Comparison of ENCODE assay signal across 8 cellular contexts in the genomic region with DNA sequence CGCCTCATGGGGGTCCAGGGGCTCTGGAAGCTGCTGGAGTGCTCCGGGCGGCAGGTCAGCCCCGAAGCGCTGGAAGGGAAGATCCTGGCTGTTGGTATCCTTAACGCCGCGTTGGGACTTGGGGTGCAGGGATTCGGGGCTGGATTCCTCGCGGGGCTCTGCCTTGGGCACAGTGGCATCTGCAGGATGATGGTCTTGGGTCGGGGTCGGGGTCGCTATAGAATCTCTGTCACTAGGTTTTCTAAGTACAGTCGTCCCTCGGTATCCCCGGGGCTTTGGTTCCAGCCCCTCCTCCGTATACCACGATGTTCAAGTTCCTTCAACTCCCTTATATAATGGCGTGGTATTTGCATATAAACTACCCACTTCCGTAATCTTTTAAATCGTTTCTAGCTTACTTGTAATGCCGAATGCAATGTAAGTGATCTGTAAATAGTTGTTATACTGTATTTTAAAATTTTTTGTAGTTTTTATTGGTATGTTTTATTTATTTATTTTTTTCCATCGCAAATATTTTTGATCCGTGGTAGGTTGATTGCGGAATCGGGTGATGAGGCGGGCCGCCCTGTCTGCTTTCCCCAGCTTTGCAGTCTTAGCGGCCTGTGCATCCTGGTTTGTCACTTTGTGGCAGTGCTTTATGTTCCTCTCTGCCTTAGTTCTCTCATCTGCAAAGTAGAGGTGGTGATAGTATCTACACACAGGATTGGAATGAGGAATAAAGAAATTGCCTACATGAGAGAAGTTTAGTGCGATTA. TPM values are rescaled to one million over a fixed set of nuclear protein-coding genes. Genes with fewer than 3 reads are reported as not detected.
DNase-seq lines count a peak whose midpoint lies in the region; ATAC-seq and TF ChIP-seq lines count a peak whose summit lies in the region.

No MANE protein-coding gene starts in this region.

- H3K36me3 ChIP-seq in BJ (ENCODE audit: control insufficient read depth, insufficient read depth, low read length) (no peaks in the 10 kb centered on the region; the same call in 1 of the 2 replicates), tibial nerve (no peaks in the 10 kb centered on the region)

- H3K4me1 ChIP-seq in tibial nerve = peaks cover 3 to 48% (median 16%) of the 10 kb centered on the region in 4 donors

- 0 to 1% methylated on average over 26 to 29 of the region's 31 CpGs for WGBS in tibial nerve, 2 donors

- H3K36me3 Mint-ChIP-seq in activated T-cell treated with anti-CD3 and anti-CD28 coated beads, Interleukin-2, amount 50 U/mL, for 24 hours (ENCODE audit: low read depth) = peaks cover 46% of the 10 kb centered on the region
- no peaks in the 10 kb centered on the region for H3K36me3 Mint-ChIP-seq in natural killer cell

- H3K4me1 Mint-ChIP-seq in activated T-cell treated with anti-CD3 and anti-CD28 coated beads, Interleukin-2, amount 50 U/mL, for 24 hours (ENCODE audit: low read depth) = peaks cover 40% of the 10 kb centered on the region
- peaks cover 43% of the 10 kb centered on the region in 2 donors for H3K4me1 Mint-ChIP-seq in natural killer cell

- TF ChIP-seq POLR2A in tibial nerve (IDR thresholded peaks at IDR 0.05) = no peak

- no peaks in the 10 kb centered on the region for H3K9me3 ChIP-seq in tibial nerve

- peak overlapping the region; percentile 90 for H3K4me3 Mint-ChIP-seq in activated T-cell treated with anti-CD3 and anti-CD28 coated beads, Interleukin-2, amount 50 U/mL, for 24 hours
- peak overlapping the region; percentile 99 for H3K4me3 Mint-ChIP-seq in natural killer cell

- DNase-seq in BJ (ENCODE audit: low read depth) = no peak
- DNase-seq in NOMO-1 treated with DMSO at 0.1 percent for 48 hours (lab: John Stamatoyannopoulos, UW; ENCODE audit: unreplicated experiment) = peak; percentile 83
- peak; percentile 66 for DNase-seq in activated T-cell treated with anti-CD3 and anti-CD28 coated beads, Interleukin-2, amount 50 U/mL, for 24 hours
- peak; percentile 32 for DNase-seq in fibroblast of gingiva (ENCODE audit: low read depth)
- peak; percentile 42 for DNase-seq in natural killer cell
- DNase-seq in tibial nerve (ENCODE audit: low spot score in 2 of 2) = no peak

- H3K27ac ChIP-seq in tibial nerve = peak overlapping the region; percentile 85 to 99 (median 96)

- no peak for TF ChIP-seq CTCF in BJ (IDR thresholded peaks at IDR 0.05; ENCODE audit: insufficient read depth, low read depth, low read length)
- no peak for TF ChIP-seq CTCF in natural killer cell (IDR thresholded peaks at IDR 0.05)
- TF ChIP-seq CTCF in tibial nerve (IDR thresholded peaks at IDR 0.05) = no peak

- intact Hi-C loops in natural killer cell (cut with micrococcal nuclease) = loop anchor here (1.0 to 2.0 kb wide), 3 partner anchors 46 to 266 kb away; no protein-coding TSS in a partner anchor

- H3K27ac Mint-ChIP-seq in activated T-cell treated with anti-CD3 and anti-CD28 coated beads, Interleukin-2, amount 50 U/mL, for 24 hours = peak overlapping the region; percentile 96
- peak overlapping the region; percentile 96 to 98 for H3K27ac Mint-ChIP-seq in natural killer cell

- ATAC-seq in GM19025 (IDR thresholded peaks at IDR 0.05; ENCODE audit: low read depth, unreplicated experiment) (peak; percentile 15), HG03175 (IDR thresholded peaks at IDR 0.05; ENCODE audit: unreplicated experiment) (peak; percentile 46), natural killer cell (peak; percentile 28 to 43 (median 32))

- CTCF ChIA-PET in BJ (lab: Yijun Ruan, JAX) = interaction anchor here (0.8 to 4.9 kb wide), 13 partner anchors 14 to 266 kb away, joined by 3 to 42 read pairs (median 4); no protein-coding TSS in a partner anchor

- H3K27me3 Mint-ChIP-seq in activated T-cell treated with anti-CD3 and anti-CD28 coated beads, Interleukin-2, amount 50 U/mL, for 24 hours = no peaks in the 10 kb centered on the region
- H3K27me3 Mint-ChIP-seq in natural killer cell (ENCODE audit: low read depth in 2 of 2) = no peaks in the 10 kb centered on the region

- POLR2A ChIA-PET in BJ (lab: Charles Lee) = no interaction called here

- H3K27me3 ChIP-seq in BJ (ENCODE audit: control insufficient read depth, insufficient read depth, low read length) (no peaks in the 10 kb centered on the region), tibial nerve (no peaks in the 10 kb centered on the region)

- no peaks in the 10 kb centered on the region for H3K9me3 Mint-ChIP-seq in activated T-cell treated with anti-CD3 and anti-CD28 coated beads, Interleukin-2, amount 50 U/mL, for 24 hours
- no peaks in the 10 kb centered on the region for H3K9me3 Mint-ChIP-seq in natural killer cell

- H3K4me3 ChIP-seq in BJ (ENCODE audit: low read depth, low read length) (peak overlapping the region; percentile 98), tibial nerve (peak overlapping the region; percentile 74 to 98 (median 86))

- TF ChIP-seq EP300 in tibial nerve (IDR thresholded peaks at IDR 0.05) = no peak

RNA-seq across cellular contexts. Expression of gene ERCC5, which starts 0.6 kb away (rescaled TPM):
- polyA plus RNA-seq in BJ (2011; rRNA removed) = 21.7 and 35.1 TPM in 2 replicates
- polyA minus RNA-seq in BJ (2011; rRNA and poly(A)+ RNA removed) = 15.5 and 23.6 TPM in 2 replicates
- total RNA-seq in natural killer cell = 100 to 1,000 TPM; 110 to 127 (median 126) TPM
- total RNA-seq in tibial nerve = 100 to 1,000 TPM in 2 of 4 donors, 10 to 100 TPM in 2; 47.1 to 113 (median 85.1) TPM

RNA-seq across cellular contexts. Expression of gene BIVM, which starts 47.5 kb away (rescaled TPM):
- 9.5 and 15.4 TPM in 2 replicates for polyA plus RNA-seq in BJ (2011; rRNA removed)
- polyA minus RNA-seq in BJ (2011; rRNA and poly(A)+ RNA removed) = 2.1 and 3.0 TPM in 2 replicates
- total RNA-seq in natural killer cell (10 to 100 TPM; 16.7 to 31.6 (median 21.2) TPM), tibial nerve (10 to 100 TPM; 11.8 to 33.5 (median 19.1) TPM)

RNA-seq across cellular contexts. Expression of gene POGLUT2, which starts 47.7 kb away (rescaled TPM):
- polyA plus RNA-seq in BJ (2011; rRNA removed) = 11.0 and 19.1 TPM in 2 replicates
- 2.1 and 3.2 TPM in 2 replicates for polyA minus RNA-seq in BJ (2011; rRNA and poly(A)+ RNA removed)
- total RNA-seq in natural killer cell = 1 to 10 TPM in 1 of 3 donors, under 1 TPM in 2; 0.28 to 5.1 (median 0.53) TPM
- 1 to 10 TPM; 4.5 to 6.6 (median 6.0) TPM for total RNA-seq in tibial nerve

Comparison
In these comparisons a context has a peak if more than half of its experiments do, and no peak if none do; other contexts are left out.
1. DNase-seq: peak in NOMO-1 treated with DMSO at 0.1 percent for 48 hours (single experiment), activated T-cell treated with anti-CD3 and anti-CD28 coated beads, Interleukin-2, amount 50 U/mL, for 24 hours (single experiment), fibroblast of gingiva (single experiment) and natural killer cell (single experiment); none in BJ (single experiment) and tibial nerve (0 of 2).
2. Peak in every context shown above with its lines, with median percentiles within 50 percentile points of each other: ATAC-seq.